ENCODE assay signal across 1 cellular context in the genomic region with DNA sequence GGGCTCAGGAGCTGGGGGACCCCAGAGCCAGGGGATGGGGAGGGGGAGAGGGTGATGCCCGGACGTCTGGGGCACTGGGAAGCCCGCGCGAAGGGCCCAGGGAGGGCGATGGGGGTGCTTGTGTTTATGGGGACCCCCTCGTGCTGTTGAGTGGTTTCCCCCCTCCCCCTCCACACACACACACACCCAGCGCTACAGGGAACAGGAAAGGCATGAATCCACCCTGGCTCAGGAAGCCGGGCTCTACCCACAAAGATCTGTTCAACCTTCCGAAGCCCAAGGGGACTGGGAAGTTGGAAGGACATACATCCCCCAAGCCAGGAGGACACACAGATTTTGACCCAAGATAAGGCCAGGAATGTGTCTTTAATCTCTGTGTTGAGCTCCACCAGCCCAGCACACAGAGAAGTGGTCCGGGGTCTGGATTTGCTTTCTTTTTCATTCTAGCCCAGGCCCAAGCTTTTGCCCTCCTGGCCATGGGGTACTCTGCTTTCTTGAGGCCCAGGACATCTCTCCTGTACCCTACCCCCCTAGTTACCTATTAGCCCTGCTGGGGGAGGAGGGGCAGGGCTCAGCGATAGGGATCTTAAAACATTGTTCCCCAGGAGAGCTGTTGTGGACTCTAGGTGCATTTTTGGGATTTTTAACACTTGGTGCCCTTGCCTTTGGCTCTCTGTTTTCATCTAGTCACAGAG.
TF ChIP-seq lines count a peak whose summit lies in the region.

No MANE protein-coding gene starts in this region.

TF ChIP-seq in K562, 482 proteins besides CTCF, POLR2A, EP300 and RAD21 (continued from another document and continues in another):
- TF ChIP-seq, protein P1, sequence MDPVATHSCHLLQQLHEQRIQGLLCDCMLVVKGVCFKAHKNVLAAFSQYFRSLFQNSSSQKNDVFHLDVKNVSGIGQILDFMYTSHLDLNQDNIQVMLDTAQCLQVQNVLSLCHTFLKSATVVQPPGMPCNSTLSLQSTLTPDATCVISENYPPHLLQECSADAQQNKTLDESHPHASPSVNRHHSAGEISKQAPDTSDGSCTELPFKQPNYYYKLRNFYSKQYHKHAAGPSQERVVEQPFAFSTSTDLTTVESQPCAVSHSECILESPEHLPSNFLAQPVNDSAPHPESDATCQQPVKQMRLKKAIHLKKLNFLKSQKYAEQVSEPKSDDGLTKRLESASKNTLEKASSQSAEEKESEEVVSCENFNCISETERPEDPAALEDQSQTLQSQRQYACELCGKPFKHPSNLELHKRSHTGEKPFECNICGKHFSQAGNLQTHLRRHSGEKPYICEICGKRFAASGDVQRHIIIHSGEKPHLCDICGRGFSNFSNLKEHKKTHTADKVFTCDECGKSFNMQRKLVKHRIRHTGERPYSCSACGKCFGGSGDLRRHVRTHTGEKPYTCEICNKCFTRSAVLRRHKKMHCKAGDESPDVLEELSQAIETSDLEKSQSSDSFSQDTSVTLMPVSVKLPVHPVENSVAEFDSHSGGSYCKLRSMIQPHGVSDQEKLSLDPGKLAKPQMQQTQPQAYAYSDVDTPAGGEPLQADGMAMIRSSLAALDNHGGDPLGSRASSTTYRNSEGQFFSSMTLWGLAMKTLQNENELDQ (CRISPR knock-in tag; IDR thresholded peaks at IDR 0.05; ENCODE audit: borderline replicate concordance) = no peak
- TF ChIP-seq RBFOX2 (IDR thresholded peaks at IDR 0.05; ENCODE audit: low read depth, low read length) (peak; percentile 22; the same call in 1 of the 2 replicates), ZNF143 (CRISPR knock-in tag; IDR thresholded peaks at IDR 0.05) (peak; percentile 31; the same call in 1 of the 2 replicates), NBN (IDR thresholded peaks at IDR 0.05; ENCODE audit: low read depth) (no peak), HDAC1 (IDR thresholded peaks at IDR 0.05) (no peak), KAT8 (IDR thresholded peaks at IDR 0.05; ENCODE audit: low read depth) (no peak), NUFIP1 (IDR thresholded peaks at IDR 0.05; ENCODE audit: partially characterized antibody) (no peak), GATA2 (CRISPR knock-in tag; IDR thresholded peaks at IDR 0.05) (peak; percentile 40), KDM1A (IDR thresholded peaks at IDR 0.05) (peak in 1 of 2 experiments; percentile 54; a peak in 1 of 4 replicates), TFAM (CRISPR knock-in tag; conservative IDR thresholded peaks at IDR 0.05) (no peak), MYBL2 (IDR thresholded peaks at IDR 0.05; ENCODE audit: low read depth) (no peak), MYBL2 (CRISPR knock-in tag; IDR thresholded peaks at IDR 0.05; ENCODE audit: borderline replicate concordance) (no peak), SPI1 (IDR thresholded peaks at IDR 0.05; ENCODE audit: borderline replicate concordance, low read depth, low read length) (no peak), GTF2A2 (tag; IDR thresholded peaks at IDR 0.05) (no peak), RBM34 (IDR thresholded peaks at IDR 0.05; ENCODE audit: borderline replicate concordance, insufficient read depth, low read length) (no peak), ZFP36 (IDR thresholded peaks at IDR 0.05; ENCODE audit: low read depth, low read length, partially characterized antibody) (no peak), ZBTB7A (IDR thresholded peaks at IDR 0.05; ENCODE audit: borderline replicate concordance, control insufficient read depth, low read depth, low read length) (no peak; the same call in 1 of the 2 replicates), HMG20B (CRISPR knock-in tag; IDR thresholded peaks at IDR 0.05) (no peak), IRF2 (CRISPR knock-in tag; IDR thresholded peaks at IDR 0.05) (no peak), TBL1XR1 (IDR thresholded peaks at IDR 0.05; ENCODE audit: low read length in 2 of 2) (no peak), FOXK1 (CRISPR knock-in tag; IDR thresholded peaks at IDR 0.05; ENCODE audit: borderline replicate concordance) (no peak), CCNT2 (IDR thresholded peaks at IDR 0.05; ENCODE audit: borderline replicate concordance, extremely low read depth, insufficient read length, low read depth, low read length) (no peak), GATAD2A (IDR thresholded peaks at IDR 0.05) (0 out of 2 replicates have a peak, but pooled peaks have one; percentile 18), PHB2 (IDR thresholded peaks at IDR 0.05; ENCODE audit: low read depth) (no peak), ZNF384 (IDR thresholded peaks at IDR 0.05; ENCODE audit: low read depth, low read length) (no peak), NEUROD1 (IDR thresholded peaks at IDR 0.05; ENCODE audit: borderline replicate concordance, low read depth, low read length, partially characterized antibody) (no peak), MAZ (CRISPR knock-in tag; conservative IDR thresholded peaks at IDR 0.05 in 1 of 2, IDR thresholded peaks at IDR 0.05 in 1 of 2) (no peak; a peak in 1 of 4 replicates), ZNF134 (CRISPR knock-in tag; conservative IDR thresholded peaks at IDR 0.05) (no peak)
- TF ChIP-seq, protein P2, sequence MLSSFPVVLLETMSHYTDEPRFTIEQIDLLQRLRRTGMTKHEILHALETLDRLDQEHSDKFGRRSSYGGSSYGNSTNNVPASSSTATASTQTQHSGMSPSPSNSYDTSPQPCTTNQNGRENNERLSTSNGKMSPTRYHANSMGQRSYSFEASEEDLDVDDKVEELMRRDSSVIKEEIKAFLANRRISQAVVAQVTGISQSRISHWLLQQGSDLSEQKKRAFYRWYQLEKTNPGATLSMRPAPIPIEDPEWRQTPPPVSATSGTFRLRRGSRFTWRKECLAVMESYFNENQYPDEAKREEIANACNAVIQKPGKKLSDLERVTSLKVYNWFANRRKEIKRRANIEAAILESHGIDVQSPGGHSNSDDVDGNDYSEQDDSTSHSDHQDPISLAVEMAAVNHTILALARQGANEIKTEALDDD (IDR thresholded peaks at IDR 0.05) = no peak
- TF ChIP-seq, protein P3, sequence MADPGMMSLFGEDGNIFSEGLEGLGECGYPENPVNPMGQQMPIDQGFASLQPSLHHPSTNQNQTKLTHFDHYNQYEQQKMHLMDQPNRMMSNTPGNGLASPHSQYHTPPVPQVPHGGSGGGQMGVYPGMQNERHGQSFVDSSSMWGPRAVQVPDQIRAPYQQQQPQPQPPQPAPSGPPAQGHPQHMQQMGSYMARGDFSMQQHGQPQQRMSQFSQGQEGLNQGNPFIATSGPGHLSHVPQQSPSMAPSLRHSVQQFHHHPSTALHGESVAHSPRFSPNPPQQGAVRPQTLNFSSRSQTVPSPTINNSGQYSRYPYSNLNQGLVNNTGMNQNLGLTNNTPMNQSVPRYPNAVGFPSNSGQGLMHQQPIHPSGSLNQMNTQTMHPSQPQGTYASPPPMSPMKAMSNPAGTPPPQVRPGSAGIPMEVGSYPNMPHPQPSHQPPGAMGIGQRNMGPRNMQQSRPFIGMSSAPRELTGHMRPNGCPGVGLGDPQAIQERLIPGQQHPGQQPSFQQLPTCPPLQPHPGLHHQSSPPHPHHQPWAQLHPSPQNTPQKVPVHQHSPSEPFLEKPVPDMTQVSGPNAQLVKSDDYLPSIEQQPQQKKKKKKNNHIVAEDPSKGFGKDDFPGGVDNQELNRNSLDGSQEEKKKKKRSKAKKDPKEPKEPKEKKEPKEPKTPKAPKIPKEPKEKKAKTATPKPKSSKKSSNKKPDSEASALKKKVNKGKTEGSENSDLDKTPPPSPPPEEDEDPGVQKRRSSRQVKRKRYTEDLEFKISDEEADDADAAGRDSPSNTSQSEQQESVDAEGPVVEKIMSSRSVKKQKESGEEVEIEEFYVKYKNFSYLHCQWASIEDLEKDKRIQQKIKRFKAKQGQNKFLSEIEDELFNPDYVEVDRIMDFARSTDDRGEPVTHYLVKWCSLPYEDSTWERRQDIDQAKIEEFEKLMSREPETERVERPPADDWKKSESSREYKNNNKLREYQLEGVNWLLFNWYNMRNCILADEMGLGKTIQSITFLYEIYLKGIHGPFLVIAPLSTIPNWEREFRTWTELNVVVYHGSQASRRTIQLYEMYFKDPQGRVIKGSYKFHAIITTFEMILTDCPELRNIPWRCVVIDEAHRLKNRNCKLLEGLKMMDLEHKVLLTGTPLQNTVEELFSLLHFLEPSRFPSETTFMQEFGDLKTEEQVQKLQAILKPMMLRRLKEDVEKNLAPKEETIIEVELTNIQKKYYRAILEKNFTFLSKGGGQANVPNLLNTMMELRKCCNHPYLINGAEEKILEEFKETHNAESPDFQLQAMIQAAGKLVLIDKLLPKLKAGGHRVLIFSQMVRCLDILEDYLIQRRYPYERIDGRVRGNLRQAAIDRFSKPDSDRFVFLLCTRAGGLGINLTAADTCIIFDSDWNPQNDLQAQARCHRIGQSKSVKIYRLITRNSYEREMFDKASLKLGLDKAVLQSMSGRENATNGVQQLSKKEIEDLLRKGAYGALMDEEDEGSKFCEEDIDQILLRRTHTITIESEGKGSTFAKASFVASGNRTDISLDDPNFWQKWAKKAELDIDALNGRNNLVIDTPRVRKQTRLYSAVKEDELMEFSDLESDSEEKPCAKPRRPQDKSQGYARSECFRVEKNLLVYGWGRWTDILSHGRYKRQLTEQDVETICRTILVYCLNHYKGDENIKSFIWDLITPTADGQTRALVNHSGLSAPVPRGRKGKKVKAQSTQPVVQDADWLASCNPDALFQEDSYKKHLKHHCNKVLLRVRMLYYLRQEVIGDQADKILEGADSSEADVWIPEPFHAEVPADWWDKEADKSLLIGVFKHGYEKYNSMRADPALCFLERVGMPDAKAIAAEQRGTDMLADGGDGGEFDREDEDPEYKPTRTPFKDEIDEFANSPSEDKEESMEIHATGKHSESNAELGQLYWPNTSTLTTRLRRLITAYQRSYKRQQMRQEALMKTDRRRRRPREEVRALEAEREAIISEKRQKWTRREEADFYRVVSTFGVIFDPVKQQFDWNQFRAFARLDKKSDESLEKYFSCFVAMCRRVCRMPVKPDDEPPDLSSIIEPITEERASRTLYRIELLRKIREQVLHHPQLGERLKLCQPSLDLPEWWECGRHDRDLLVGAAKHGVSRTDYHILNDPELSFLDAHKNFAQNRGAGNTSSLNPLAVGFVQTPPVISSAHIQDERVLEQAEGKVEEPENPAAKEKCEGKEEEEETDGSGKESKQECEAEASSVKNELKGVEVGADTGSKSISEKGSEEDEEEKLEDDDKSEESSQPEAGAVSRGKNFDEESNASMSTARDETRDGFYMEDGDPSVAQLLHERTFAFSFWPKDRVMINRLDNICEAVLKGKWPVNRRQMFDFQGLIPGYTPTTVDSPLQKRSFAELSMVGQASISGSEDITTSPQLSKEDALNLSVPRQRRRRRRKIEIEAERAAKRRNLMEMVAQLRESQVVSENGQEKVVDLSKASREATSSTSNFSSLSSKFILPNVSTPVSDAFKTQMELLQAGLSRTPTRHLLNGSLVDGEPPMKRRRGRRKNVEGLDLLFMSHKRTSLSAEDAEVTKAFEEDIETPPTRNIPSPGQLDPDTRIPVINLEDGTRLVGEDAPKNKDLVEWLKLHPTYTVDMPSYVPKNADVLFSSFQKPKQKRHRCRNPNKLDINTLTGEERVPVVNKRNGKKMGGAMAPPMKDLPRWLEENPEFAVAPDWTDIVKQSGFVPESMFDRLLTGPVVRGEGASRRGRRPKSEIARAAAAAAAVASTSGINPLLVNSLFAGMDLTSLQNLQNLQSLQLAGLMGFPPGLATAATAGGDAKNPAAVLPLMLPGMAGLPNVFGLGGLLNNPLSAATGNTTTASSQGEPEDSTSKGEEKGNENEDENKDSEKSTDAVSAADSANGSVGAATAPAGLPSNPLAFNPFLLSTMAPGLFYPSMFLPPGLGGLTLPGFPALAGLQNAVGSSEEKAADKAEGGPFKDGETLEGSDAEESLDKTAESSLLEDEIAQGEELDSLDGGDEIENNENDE (IDR thresholded peaks at IDR 0.05; ENCODE audit: low read depth, low read length) = no peak
- TF ChIP-seq, protein P4, sequence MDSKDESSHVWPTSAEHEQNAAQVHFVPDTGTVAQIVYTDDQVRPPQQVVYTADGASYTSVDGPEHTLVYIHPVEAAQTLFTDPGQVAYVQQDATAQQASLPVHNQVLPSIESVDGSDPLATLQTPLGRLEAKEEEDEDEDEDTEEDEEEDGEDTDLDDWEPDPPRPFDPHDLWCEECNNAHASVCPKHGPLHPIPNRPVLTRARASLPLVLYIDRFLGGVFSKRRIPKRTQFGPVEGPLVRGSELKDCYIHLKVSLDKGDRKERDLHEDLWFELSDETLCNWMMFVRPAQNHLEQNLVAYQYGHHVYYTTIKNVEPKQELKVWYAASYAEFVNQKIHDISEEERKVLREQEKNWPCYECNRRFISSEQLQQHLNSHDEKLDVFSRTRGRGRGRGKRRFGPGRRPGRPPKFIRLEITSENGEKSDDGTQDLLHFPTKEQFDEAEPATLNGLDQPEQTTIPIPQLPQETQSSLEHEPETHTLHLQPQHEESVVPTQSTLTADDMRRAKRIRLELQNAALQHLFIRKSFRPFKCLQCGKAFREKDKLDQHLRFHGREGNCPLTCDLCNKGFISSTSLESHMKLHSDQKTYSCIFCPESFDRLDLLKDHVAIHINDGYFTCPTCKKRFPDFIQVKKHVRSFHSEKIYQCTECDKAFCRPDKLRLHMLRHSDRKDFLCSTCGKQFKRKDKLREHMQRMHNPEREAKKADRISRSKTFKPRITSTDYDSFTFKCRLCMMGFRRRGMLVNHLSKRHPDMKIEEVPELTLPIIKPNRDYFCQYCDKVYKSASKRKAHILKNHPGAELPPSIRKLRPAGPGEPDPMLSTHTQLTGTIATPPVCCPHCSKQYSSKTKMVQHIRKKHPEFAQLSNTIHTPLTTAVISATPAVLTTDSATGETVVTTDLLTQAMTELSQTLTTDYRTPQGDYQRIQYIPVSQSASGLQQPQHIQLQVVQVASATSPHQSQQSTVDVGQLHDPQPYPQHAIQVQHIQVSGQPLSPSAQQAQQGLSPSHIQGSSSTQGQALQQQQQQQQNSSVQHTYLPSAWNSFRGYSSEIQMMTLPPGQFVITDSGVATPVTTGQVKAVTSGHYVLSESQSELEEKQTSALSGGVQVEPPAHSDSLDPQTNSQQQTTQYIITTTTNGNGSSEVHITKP (IDR thresholded peaks at IDR 0.05; ENCODE audit: partially characterized antibody) = peak; percentile 28
- TF ChIP-seq, protein P5, sequence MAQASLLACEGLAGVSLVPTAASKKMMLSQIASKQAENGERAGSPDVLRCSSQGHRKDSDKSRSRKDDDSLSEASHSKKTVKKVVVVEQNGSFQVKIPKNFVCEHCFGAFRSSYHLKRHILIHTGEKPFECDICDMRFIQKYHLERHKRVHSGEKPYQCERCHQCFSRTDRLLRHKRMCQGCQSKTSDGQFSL (CRISPR knock-in tag; IDR thresholded peaks at IDR 0.05) = peak; percentile 38; the same call in 1 of the 2 replicates
- TF ChIP-seq, protein P5 (tag; IDR thresholded peaks at IDR 0.05) = no peak
